Comparison of ENCODE assay signal across 11 cellular contexts in the genomic region with DNA sequence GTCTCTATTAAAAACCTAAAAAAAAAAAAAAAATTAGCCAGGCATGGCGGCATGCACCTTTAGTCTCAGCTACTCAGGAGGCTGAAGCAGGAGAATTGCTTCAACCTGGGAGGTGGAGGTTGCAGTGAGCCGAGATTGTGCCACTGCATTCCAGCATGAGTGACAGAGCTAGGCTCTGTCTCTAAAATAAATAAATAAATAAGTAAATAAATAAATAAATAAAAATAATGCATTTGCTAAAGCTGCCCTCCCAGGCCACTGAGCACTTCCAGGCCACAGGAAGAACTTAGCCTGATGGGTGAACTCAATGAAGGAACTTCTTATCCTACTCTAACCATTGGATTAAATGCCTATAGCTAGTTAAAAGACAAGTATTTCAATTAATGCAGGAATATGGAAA.
"Had no signal": no experiment of that assay in that cellular context is flagged by ENCODE, and none has a peak within 500 bp of the region (broad histone marks: within the 10 kb centered on the region; RNA-seq: fewer than 3 reads in every experiment).

No MANE protein-coding gene starts in this region.

- H3K36me3 ChIP-seq: HAP-1 had no signal

- DNase-seq: GM23248, GOT3, H7, H9, HCEC 1CT, HFFc6 had no signal

- H3K27ac ChIP-seq: GM23248 had no signal

- H3K4me3 ChIP-seq: GM23248, GM23338, HAP-1 had no signal

- H3K4me1 ChIP-seq: HAP-1 had no signal

- ATAC-seq: GM23338, HCT116 had no signal

- H3K9me3 ChIP-seq: HAP-1 had no signal

- H3K4me2 ChIP-seq: GM23338 had no signal

- FAIRE-seq: H1, H54 had no signal
